ENCODE assay signal across 24 cellular contexts in the genomic region with DNA sequence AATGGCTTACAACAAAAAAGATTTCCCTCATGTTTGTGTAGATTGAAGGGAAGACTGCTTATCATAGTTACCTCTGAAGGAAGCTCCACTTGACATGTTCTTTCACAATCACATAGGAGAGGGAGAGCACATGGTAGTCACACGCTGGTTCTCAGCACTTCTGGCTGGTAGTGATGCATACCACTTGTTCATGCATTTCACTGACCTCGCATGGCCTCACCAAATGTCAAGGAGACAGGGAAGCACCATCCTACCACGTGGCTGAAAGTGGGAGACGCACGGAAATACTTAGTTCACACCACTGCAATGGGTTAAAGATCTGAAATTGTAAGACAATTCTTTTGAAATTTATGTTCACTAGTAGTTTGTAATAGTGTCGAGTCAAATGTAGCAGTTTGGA.
"Had no signal": no experiment of that assay in that cellular context is flagged by ENCODE, and none has a peak within 500 bp of the region (broad histone marks: within the 10 kb centered on the region; RNA-seq: fewer than 3 reads in every experiment).

No MANE protein-coding gene starts in this region.

- H3K27me3 ChIP-seq: body of pancreas, sigmoid colon, upper lobe of left lung, vagina had no signal

- ATAC-seq: body of pancreas; left lobe of liver; natural killer cell treated with Interleukin-12 subunit alpha and Interleukin-12 subunit beta and Interleukin-15 and Interleukin-18, amount 100 ng/mL, for 72 hours; stimulated activated effector memory CD8-positive, alpha-beta T cell treated with anti-CD3 and anti-CD28 coated beads, Interleukin-12 subunit alpha, Interleukin-12 subunit beta, amount 100 ng/mL, for 72 hours; stimulated activated naive CD8-positive, alpha-beta T cell treated with anti-CD3 and anti-CD28 coated beads, Interleukin-15, amount 100 ng/mL, for 72 hours had no signal

- H3K27ac Mint-ChIP-seq: activated naive CD8-positive, alpha-beta T cell; natural killer cell treated with Interleukin-12 subunit alpha and Interleukin-12 subunit beta and Interleukin-15 and Interleukin-18, amount 100 ng/mL, for 72 hours; stimulated activated effector memory CD8-positive, alpha-beta T cell treated with anti-CD3 and anti-CD28 coated beads, Interleukin-12 subunit alpha, Interleukin-12 subunit beta, amount 100 ng/mL, for 72 hours; stimulated activated naive CD8-positive, alpha-beta T cell treated with anti-CD3 and anti-CD28 coated beads, Interleukin-15, amount 100 ng/mL, for 72 hours had no signal

- H3K9me3 ChIP-seq: body of pancreas, sigmoid colon, upper lobe of left lung, vagina had no signal

- H3K4me3 Mint-ChIP-seq: activated naive CD8-positive, alpha-beta T cell; natural killer cell treated with Interleukin-12 subunit alpha and Interleukin-12 subunit beta and Interleukin-15 and Interleukin-18, amount 100 ng/mL, for 72 hours; stimulated activated effector memory CD8-positive, alpha-beta T cell treated with anti-CD3 and anti-CD28 coated beads, Interleukin-12 subunit alpha, Interleukin-12 subunit beta, amount 100 ng/mL, for 72 hours; stimulated activated naive CD8-positive, alpha-beta T cell treated with anti-CD3 and anti-CD28 coated beads, Interleukin-15, amount 100 ng/mL, for 72 hours had no signal

- H3K4me1 ChIP-seq: body of pancreas had no signal

- H3K36me3 ChIP-seq: sigmoid colon, upper lobe of left lung, vagina had no signal

- H3K36me3 Mint-ChIP-seq: activated naive CD8-positive, alpha-beta T cell; natural killer cell treated with Interleukin-12 subunit alpha and Interleukin-12 subunit beta and Interleukin-15 and Interleukin-18, amount 100 ng/mL, for 72 hours; stimulated activated effector memory CD8-positive, alpha-beta T cell treated with anti-CD3 and anti-CD28 coated beads, Interleukin-12 subunit alpha, Interleukin-12 subunit beta, amount 100 ng/mL, for 72 hours had no signal

- H3K27me3 Mint-ChIP-seq: activated naive CD8-positive, alpha-beta T cell had no signal

- H3K27ac ChIP-seq: body of pancreas, dorsolateral prefrontal cortex, upper lobe of left lung, vagina had no signal

- H3K4me3 ChIP-seq: body of pancreas, coronary artery, dorsolateral prefrontal cortex, lung, sigmoid colon, upper lobe of left lung, vagina had no signal

- DNase-seq: activated CD4-positive, alpha-beta T cell treated with anti-CD3 and anti-CD28 coated beads for 4 hours; activated CD4-positive, alpha-beta T cell treated with anti-CD3 and anti-CD28 coated beads, Interleukin-2, amount 50 U/mL, for 4 hours; activated effector memory CD4-positive, alpha-beta T cell treated with Interleukin-2 at 50 U/mL for 16 hours; activated naive CD4-positive, alpha-beta T cell treated with Interleukin-2 at 50 U/mL for 16 hours; aorta; body of pancreas; dorsolateral prefrontal cortex; effector memory CD4-positive, alpha-beta T cell; hypothalamus; mesendoderm; sigmoid colon; small intestine; stimulated activated CD4-positive, alpha-beta T cell treated with anti-CD3 and anti-CD28 coated beads, Interleukin-4, amount 100 ng/mL, for 24 hours; stimulated activated naive CD8-positive, alpha-beta T cell treated with anti-CD3 and anti-CD28 coated beads, Interleukin-15, amount 100 ng/mL, for 72 hours; substantia nigra had no signal

- FAIRE-seq: frontal cortex, small intestine had no signal

- H3K9me3 Mint-ChIP-seq: natural killer cell treated with Interleukin-12 subunit alpha and Interleukin-12 subunit beta and Interleukin-15 and Interleukin-18, amount 100 ng/mL, for 72 hours; stimulated activated effector memory CD8-positive, alpha-beta T cell treated with anti-CD3 and anti-CD28 coated beads, Interleukin-12 subunit alpha, Interleukin-12 subunit beta, amount 100 ng/mL, for 72 hours; stimulated activated naive CD8-positive, alpha-beta T cell treated with anti-CD3 and anti-CD28 coated beads, Interleukin-15, amount 100 ng/mL, for 72 hours had no signal

- H3K4me1 Mint-ChIP-seq: stimulated activated effector memory CD8-positive, alpha-beta T cell treated with anti-CD3 and anti-CD28 coated beads, Interleukin-12 subunit alpha, Interleukin-12 subunit beta, amount 100 ng/mL, for 72 hours; stimulated activated naive CD8-positive, alpha-beta T cell treated with anti-CD3 and anti-CD28 coated beads, Interleukin-15, amount 100 ng/mL, for 72 hours had no signal
